In genomic region chr7:28587211-28587610, GRCh38 we compare ENCODE assay signal across 17 cellular contexts.
DNase-seq lines count a peak whose midpoint lies in the region.
"Had no signal": no experiment of that assay in that cellular context is flagged by ENCODE, and none has a peak within 500 bp of the region (broad histone marks: within the 10 kb centered on the region; RNA-seq: fewer than 3 reads in every experiment).

No MANE protein-coding gene starts in this region.

- in situ Hi-C loops in HAP-1 (cut with MboI; ENCODE audit: low sequenced_read_pairs), result no loop called here

- no peaks in the 10 kb centered on the region for H3K36me3 Mint-ChIP-seq in immature natural killer cell
- H3K36me3 Mint-ChIP-seq: CD8-positive, alpha-beta memory T cell had no signal

- peaks cover 6% of the 10 kb centered on the region for H3K4me1 ChIP-seq in HAP-1

- peaks cover 19% of the 10 kb centered on the region for H3K27me3 ChIP-seq in HAP-1 (ENCODE audit: low read depth)

- no peak overlapping the region for H3K4me3 Mint-ChIP-seq in immature natural killer cell
- H3K4me3 Mint-ChIP-seq: CD8-positive, alpha-beta memory T cell; neural crest cell had no signal

- peaks cover 0 to 9% (median 5%) of the 10 kb centered on the region in 3 donors for H3K27me3 Mint-ChIP-seq in immature natural killer cell (ENCODE audit: low read depth in 3 of 3)

- no peaks in the 10 kb centered on the region for H3K9me3 Mint-ChIP-seq in immature natural killer cell
- H3K9me3 Mint-ChIP-seq: neural crest cell had no signal

- H3K4me1 Mint-ChIP-seq in immature natural killer cell, result peaks cover 0 to 7% of the 10 kb centered on the region in 2 donors
- H3K4me1 Mint-ChIP-seq: CD8-positive, alpha-beta memory T cell; neural crest cell had no signal

- DNase-seq in Ammon's horn (ENCODE audit: low spot score) (peak; percentile 29), HAP-1 (ENCODE audit: low spot score in 2 of 2) (peak; percentile 25 to 71), SW480 (ENCODE audit: low spot score) (peak; percentile 62), glomerular visceral epithelial cell (ENCODE audit: extremely low spot score) (peak; percentile 52), inferior parietal cortex (ENCODE audit: extremely low spot score) (no peak), immature natural killer cell (no peak), anterior cingulate cortex (lab: John Stamatoyannopoulos, UW) (no peak)
- DNase-seq in activated CD4-positive, alpha-beta T cell treated with anti-CD3 and anti-CD28 coated beads for 48 hours, result no peak
- DNase-seq: activated CD4-positive, CD25-positive, alpha-beta regulatory T cell treated with anti-CD3 and anti-CD28 coated beads, Interleukin-2, amount 50 U/mL, for 72 hours; activated effector memory CD4-positive, alpha-beta T cell treated with anti-CD3 and anti-CD28 coated beads, Interleukin-2, amount 50 U/mL, for 16 hours; aorta; CD8-positive, alpha-beta memory T cell; glutamatergic neuron; NCI-H1092; NK-92 treated with Interleukin-12 subunit alpha and Interleukin-12 subunit beta, amount 100 ng/mL, for 24 hours; SHP77 treated with DMSO at 0.1 percent for 48 hours had no signal

- H3K4me3 ChIP-seq in HAP-1, result no peak overlapping the region

- H3K36me3 ChIP-seq in HAP-1 (replicated peaks), result no peaks in the 10 kb centered on the region

- no peak overlapping the region for H3K27ac Mint-ChIP-seq in immature natural killer cell
- H3K27ac Mint-ChIP-seq: CD8-positive, alpha-beta memory T cell had no signal

- no peaks in the 10 kb centered on the region for H3K9me3 ChIP-seq in HAP-1

Comparison
In these comparisons a context has a peak if more than half of its experiments do, and no peak if none do; other contexts are left out.
1. DNase-seq: peak in Ammon's horn (single experiment), HAP-1 (2 of 2), SW480 (single experiment) and glomerular visceral epithelial cell (single experiment); none in activated CD4-positive, alpha-beta T cell treated with anti-CD3 and anti-CD28 coated beads for 48 hours (single experiment), inferior parietal cortex (single experiment), immature natural killer cell (0 of 3) and anterior cingulate cortex (0 of 58).